1 cellular context compared by ENCODE assay signal in the genomic region with DNA sequence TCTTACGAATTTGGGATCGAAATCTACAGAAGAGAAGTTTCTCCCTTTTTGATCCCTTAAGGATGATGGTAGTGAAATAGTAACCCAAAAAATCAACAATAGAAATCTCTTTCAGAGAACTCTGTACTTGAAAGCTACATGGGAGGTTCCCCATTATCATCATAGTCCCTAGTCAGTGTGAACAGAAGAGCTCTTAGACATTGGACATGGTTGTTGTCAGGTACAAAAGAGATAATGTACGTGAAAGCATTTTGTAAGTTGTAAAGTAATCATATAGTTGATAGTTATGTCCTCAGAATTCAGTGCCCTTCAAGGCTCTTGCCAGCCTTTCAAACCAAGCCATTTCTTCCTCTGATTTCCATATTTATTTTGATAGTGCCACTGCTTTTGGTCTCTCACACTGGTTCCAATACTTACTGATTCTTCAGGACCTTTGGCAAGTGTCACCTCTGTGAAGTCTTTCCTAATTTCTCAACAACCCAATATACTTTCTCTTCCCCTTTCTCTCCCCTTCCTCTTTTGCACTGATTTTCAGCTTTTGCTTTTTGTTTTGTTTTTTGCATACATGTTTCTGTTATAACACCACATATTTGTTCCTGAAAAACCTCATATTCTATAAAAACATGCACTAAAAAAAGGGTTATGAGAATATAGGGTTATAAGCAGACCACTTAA.
TF ChIP-seq lines count a peak whose summit lies in the region.

No MANE protein-coding gene starts in this region.

TF ChIP-seq in HepG2, 621 proteins besides CTCF, POLR2A, EP300 and RAD21:
- TF ChIP-seq GABPB1 (CRISPR knock-in tag; IDR thresholded peaks at IDR 0.05) (no peak), ZNF83 (CRISPR knock-in tag; IDR thresholded peaks at IDR 0.05; ENCODE audit: borderline replicate concordance) (no peak), GATAD2A (CRISPR knock-in tag; IDR thresholded peaks at IDR 0.05) (no peak), PPARG (CRISPR knock-in tag; conservative IDR thresholded peaks at IDR 0.05) (no peak), NR2F6 (IDR thresholded peaks at IDR 0.05) (no peak), NR2F6 (CRISPR knock-in tag; IDR thresholded peaks at IDR 0.05) (no peak), ZNF431 (CRISPR knock-in tag; IDR thresholded peaks at IDR 0.05; ENCODE audit: borderline replicate concordance, low read depth) (no peak), ZNF564 (CRISPR knock-in tag; IDR thresholded peaks at IDR 0.05) (no peak), NCOA2 (CRISPR knock-in tag; IDR thresholded peaks at IDR 0.05) (no peak), ZNF766 (CRISPR knock-in tag; IDR thresholded peaks at IDR 0.05; ENCODE audit: borderline replicate concordance) (no peak), ZFX (CRISPR knock-in tag; IDR thresholded peaks at IDR 0.05; ENCODE audit: low read depth) (no peak), ZSCAN20 (CRISPR knock-in tag; IDR thresholded peaks at IDR 0.05; ENCODE audit: borderline replicate concordance) (no peak), MIXL1 (CRISPR knock-in tag; IDR thresholded peaks at IDR 0.05) (no peak), ZSCAN9 (CRISPR knock-in tag; IDR thresholded peaks at IDR 0.05; ENCODE audit: borderline replicate concordance) (no peak), ZFP36L2 (CRISPR knock-in tag; IDR thresholded peaks at IDR 0.05) (no peak), SP5 (CRISPR knock-in tag; IDR thresholded peaks at IDR 0.05; ENCODE audit: borderline replicate concordance, low read depth) (no peak), AKAP8 (CRISPR knock-in tag; IDR thresholded peaks at IDR 0.05) (no peak)
- TF ChIP-seq, protein P1, sequence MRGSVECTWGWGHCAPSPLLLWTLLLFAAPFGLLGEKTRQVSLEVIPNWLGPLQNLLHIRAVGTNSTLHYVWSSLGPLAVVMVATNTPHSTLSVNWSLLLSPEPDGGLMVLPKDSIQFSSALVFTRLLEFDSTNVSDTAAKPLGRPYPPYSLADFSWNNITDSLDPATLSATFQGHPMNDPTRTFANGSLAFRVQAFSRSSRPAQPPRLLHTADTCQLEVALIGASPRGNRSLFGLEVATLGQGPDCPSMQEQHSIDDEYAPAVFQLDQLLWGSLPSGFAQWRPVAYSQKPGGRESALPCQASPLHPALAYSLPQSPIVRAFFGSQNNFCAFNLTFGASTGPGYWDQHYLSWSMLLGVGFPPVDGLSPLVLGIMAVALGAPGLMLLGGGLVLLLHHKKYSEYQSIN (CRISPR knock-in tag; IDR thresholded peaks at IDR 0.05; ENCODE audit: borderline replicate concordance): no peak
- TF ChIP-seq, protein P2, sequence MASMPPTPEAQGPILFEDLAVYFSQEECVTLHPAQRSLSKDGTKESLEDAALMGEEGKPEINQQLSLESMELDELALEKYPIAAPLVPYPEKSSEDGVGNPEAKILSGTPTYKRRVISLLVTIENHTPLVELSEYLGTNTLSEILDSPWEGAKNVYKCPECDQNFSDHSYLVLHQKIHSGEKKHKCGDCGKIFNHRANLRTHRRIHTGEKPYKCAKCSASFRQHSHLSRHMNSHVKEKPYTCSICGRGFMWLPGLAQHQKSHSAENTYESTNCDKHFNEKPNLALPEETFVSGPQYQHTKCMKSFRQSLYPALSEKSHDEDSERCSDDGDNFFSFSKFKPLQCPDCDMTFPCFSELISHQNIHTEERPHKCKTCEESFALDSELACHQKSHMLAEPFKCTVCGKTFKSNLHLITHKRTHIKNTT (CRISPR knock-in tag; IDR thresholded peaks at IDR 0.05): no peak
- TF ChIP-seq, protein P3, sequence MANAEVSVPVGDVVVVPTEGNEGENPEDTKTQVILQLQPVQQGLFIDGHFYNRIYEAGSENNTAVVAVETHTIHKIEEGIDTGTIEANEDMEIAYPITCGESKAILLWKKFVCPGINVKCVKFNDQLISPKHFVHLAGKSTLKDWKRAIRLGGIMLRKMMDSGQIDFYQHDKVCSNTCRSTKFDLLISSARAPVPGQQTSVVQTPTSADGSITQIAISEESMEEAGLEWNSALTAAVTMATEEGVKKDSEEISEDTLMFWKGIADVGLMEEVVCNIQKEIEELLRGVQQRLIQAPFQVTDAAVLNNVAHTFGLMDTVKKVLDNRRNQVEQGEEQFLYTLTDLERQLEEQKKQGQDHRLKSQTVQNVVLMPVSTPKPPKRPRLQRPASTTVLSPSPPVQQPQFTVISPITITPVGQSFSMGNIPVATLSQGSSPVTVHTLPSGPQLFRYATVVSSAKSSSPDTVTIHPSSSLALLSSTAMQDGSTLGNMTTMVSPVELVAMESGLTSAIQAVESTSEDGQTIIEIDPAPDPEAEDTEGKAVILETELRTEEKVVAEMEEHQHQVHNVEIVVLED (CRISPR knock-in tag; IDR thresholded peaks at IDR 0.05; ENCODE audit: borderline replicate concordance): no peak
